Comparison of ENCODE assay signal across 27 cellular contexts in genomic region chr6:91213229-91213901, GRCh38.
"Had no signal": no experiment of that assay in that cellular context is flagged by ENCODE, and none has a peak within 500 bp of the region (broad histone marks: within the 10 kb centered on the region; RNA-seq: fewer than 3 reads in every experiment).

No MANE protein-coding gene starts in this region.

- H3K4me1 Mint-ChIP-seq: activated naive CD8-positive, alpha-beta T cell treated with anti-CD3 and anti-CD28 coated beads for 36 hours; WTC11 had no signal

- H3K79me2 ChIP-seq: parathyroid adenoma had no signal

- H3K36me3 Mint-ChIP-seq: activated naive CD8-positive, alpha-beta T cell treated with anti-CD3 and anti-CD28 coated beads for 36 hours had no signal

- H3K27me3 ChIP-seq: adrenal gland, body of pancreas, colonic mucosa, esophagus squamous epithelium, heart right ventricle, left lung, neutrophil, spleen, tibial nerve had no signal

- H2AFZ ChIP-seq: parathyroid adenoma had no signal

- H3K4me3 Mint-ChIP-seq: activated CD8-positive, alpha-beta T cell treated with anti-CD3 and anti-CD28 coated beads for 36 hours; activated naive CD8-positive, alpha-beta T cell treated with anti-CD3 and anti-CD28 coated beads for 36 hours; activated T-cell treated with anti-CD3 and anti-CD28 coated beads, Interleukin-2, amount 50 U/mL, for 4 hours; natural killer cell treated with Interleukin-12 subunit alpha and Interleukin-12 subunit beta and Interleukin-15 and Interleukin-18, amount 100 ng/mL, for 72 hours; WTC11 had no signal

- H3K27ac ChIP-seq: adrenal gland, body of pancreas, colonic mucosa, epithelial cell of prostate, esophagus squamous epithelium, heart right ventricle, left lung, lower lobe of right lung, neutrophil, parathyroid adenoma, spleen, tibial nerve had no signal

- H3K36me3 ChIP-seq: adrenal gland, colonic mucosa, esophagus squamous epithelium, heart right ventricle, left lung, lower lobe of right lung, neutrophil, spleen, tibial nerve had no signal

- DNase-seq: activated CD4-positive, alpha-beta T cell treated with anti-CD3 and anti-CD28 coated beads, Interleukin-2, amount 50 U/mL, for 1 hour; activated CD8-positive, alpha-beta T cell treated with anti-CD3 and anti-CD28 coated beads for 36 hours; activated naive CD8-positive, alpha-beta T cell treated with anti-CD3 and anti-CD28 coated beads for 36 hours; activated T-cell treated with anti-CD3 and anti-CD28 coated beads, Interleukin-2, amount 50 U/mL, for 4 hours; adrenal gland; aorta; cerebellar nuclear complex; colonic mucosa; effector CD8-positive, alpha-beta T cell; esophagus squamous epithelium; foreskin melanocyte; heart right ventricle; left lung; lower lobe of right lung; mesendoderm; spleen; stimulated activated naive CD4-positive, alpha-beta T cell treated with Interleukin-2 at 50 U/mL for 16 hours; T-helper 2 cell had no signal

- H3K27me3 Mint-ChIP-seq: activated CD8-positive, alpha-beta T cell treated with anti-CD3 and anti-CD28 coated beads for 36 hours; activated naive CD8-positive, alpha-beta T cell treated with anti-CD3 and anti-CD28 coated beads for 36 hours; natural killer cell treated with Interleukin-12 subunit alpha and Interleukin-12 subunit beta and Interleukin-15 and Interleukin-18, amount 100 ng/mL, for 72 hours had no signal

- H3K27ac Mint-ChIP-seq: activated CD8-positive, alpha-beta T cell treated with anti-CD3 and anti-CD28 coated beads for 36 hours; activated naive CD8-positive, alpha-beta T cell treated with anti-CD3 and anti-CD28 coated beads for 36 hours; activated T-helper 2 cell treated with anti-CD3 and anti-CD28 coated beads, Interferon-gamma antibody, Interleukin-2, Interleukin-4, amounts not matched to agents 10 μg/mL and 5 μg/mL and 100 μg/mL, durations not matched to agents 14 hours and 24 hours and 36 hours; natural killer cell treated with Interleukin-12 subunit alpha and Interleukin-12 subunit beta and Interleukin-15 and Interleukin-18, amount 100 ng/mL, for 72 hours; WTC11 had no signal

- H3K9me3 ChIP-seq: adrenal gland, body of pancreas, colonic mucosa, esophagus squamous epithelium, neutrophil had no signal

- H3K9ac ChIP-seq: parathyroid adenoma had no signal

- ATAC-seq: activated CD8-positive, alpha-beta T cell treated with anti-CD3 and anti-CD28 coated beads for 36 hours; activated T-cell treated with anti-CD3 and anti-CD28 coated beads, Interleukin-2, amount 50 U/mL, for 4 hours; body of pancreas; heart right ventricle; left lung; lower lobe of right lung; natural killer cell treated with Interleukin-12 subunit alpha and Interleukin-12 subunit beta and Interleukin-15 and Interleukin-18, amount 100 ng/mL, for 72 hours; right cardiac atrium; WTC11 had no signal

- H3K4me3 ChIP-seq: adrenal gland, body of pancreas, colonic mucosa, esophagus squamous epithelium, heart right ventricle, left lung, lower lobe of right lung, spleen, tibial nerve had no signal

- H3K4me1 ChIP-seq: adrenal gland, body of pancreas, colonic mucosa, esophagus squamous epithelium, heart right ventricle, left lung, lower lobe of right lung, parathyroid adenoma, spleen, tibial nerve had no signal
